Comparison of ENCODE assay signal across 8 cellular contexts in the genomic region with DNA sequence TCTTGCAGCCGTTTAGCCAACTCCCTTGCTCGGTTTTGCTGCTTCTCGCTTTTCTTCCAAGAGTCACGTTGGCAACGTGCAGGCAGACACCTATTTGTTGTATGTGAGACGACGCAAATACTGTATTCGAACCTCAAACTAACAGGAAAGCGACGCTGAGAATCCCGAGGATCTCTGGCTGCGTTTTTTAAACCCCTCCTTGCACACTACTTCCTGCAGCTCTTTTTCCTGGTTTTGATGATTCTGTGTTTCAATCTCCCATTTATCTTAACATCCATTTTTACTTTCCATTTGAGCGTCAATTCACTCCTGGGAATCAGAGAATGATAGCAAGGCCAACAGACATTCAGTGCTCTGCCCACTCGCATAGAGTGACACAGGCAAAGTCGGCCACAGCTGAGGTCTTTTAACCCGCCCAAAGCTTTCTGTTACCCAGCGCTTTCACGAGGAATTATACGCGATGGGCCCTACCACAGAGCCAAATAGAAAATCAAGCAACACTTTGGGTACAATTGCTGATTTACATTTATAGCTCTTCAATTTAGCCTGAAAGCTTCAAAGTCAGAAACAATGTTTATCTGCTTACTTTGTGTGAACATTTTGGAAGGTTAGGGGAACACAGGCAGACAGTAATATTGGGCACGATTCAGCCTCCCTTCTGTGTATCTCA. TPM values are rescaled to one million over a fixed set of nuclear protein-coding genes. Genes with fewer than 3 reads are reported as not detected.
DNase-seq lines count a peak whose midpoint lies in the region; ATAC-seq lines count a peak whose summit lies in the region.

No MANE protein-coding gene starts in this region.

- no peaks in the 10 kb centered on the region for H3K9me3 Mint-ChIP-seq in memory B cell

- H3K4me3 ChIP-seq in adipocyte (ENCODE audit: low read length) (peak overlapping the region; percentile 77), thymus (ENCODE audit: low read length) (no peak overlapping the region)

- H3K4me1 ChIP-seq in adipocyte (ENCODE audit: control insufficient read depth, insufficient read depth, low read length) (peaks cover 35% of the 10 kb centered on the region), thymus (ENCODE audit: control insufficient read depth, insufficient read depth, low read length) (no peaks in the 10 kb centered on the region)

- H3K4me1 Mint-ChIP-seq in memory B cell = peaks cover 21% of the 10 kb centered on the region

- peak overlapping the region; percentile 95 for H3K27ac Mint-ChIP-seq in memory B cell

- H3K4me3 Mint-ChIP-seq in memory B cell = peak overlapping the region; percentile 80

- H3K36me3 Mint-ChIP-seq in memory B cell = no peaks in the 10 kb centered on the region

- 75% methylated on average over 21 of the region's 21 CpGs for WGBS in thymus

- ATAC-seq in memory B cell (ENCODE audit: low read depth) = no peak
- ATAC-seq in GM21723 (IDR thresholded peaks at IDR 0.05; ENCODE audit: unreplicated experiment) = no peak

- H3K27me3 ChIP-seq in adipocyte (replicated peaks; ENCODE audit: control insufficient read depth, insufficient read depth, low read length) (no peaks in the 10 kb centered on the region), thymus (ENCODE audit: control insufficient read depth, insufficient read depth) (peaks cover 6% of the 10 kb centered on the region)

- H3K27ac ChIP-seq in thymus (ENCODE audit: low read depth) = peak overlapping the region; percentile 4

- DNase-seq in activated T-cell treated with anti-CD3 and anti-CD28 coated beads for 4 hours = peak; percentile 20
- no peak for DNase-seq in activated T-cell treated with anti-CD3 and anti-CD28 coated beads, Interleukin-2, amount 50 U/mL, for 1 hour
- DNase-seq in adipocyte (ENCODE audit: low read depth) = no peak
- no peak for DNase-seq in memory B cell (ENCODE audit: low spot score in 2 of 2)
- DNase-seq in NCI-H446 (lab: John Stamatoyannopoulos, UW) = no peak
- DNase-seq in HuH-7.5 (ENCODE audit: low spot score) = no peak

- peaks cover 20% of the 10 kb centered on the region for H3K36me3 ChIP-seq in adipocyte (ENCODE audit: control insufficient read depth, insufficient read depth, low read length, severe bottlenecking)
- no peaks in the 10 kb centered on the region for H3K36me3 ChIP-seq in thymus (ENCODE audit: control insufficient read depth, insufficient read depth)

- H3K27me3 Mint-ChIP-seq in memory B cell = no peaks in the 10 kb centered on the region

- H3K9ac ChIP-seq in adipocyte (ENCODE audit: low read length) = peak overlapping the region; percentile 91

- H3K9me3 ChIP-seq in adipocyte (ENCODE audit: control insufficient read depth, low read length) = no peaks in the 10 kb centered on the region
- no peaks in the 10 kb centered on the region for H3K9me3 ChIP-seq in thymus (ENCODE audit: control insufficient read depth)

RNA-seq across cellular contexts. Expression of a gene that starts 1.6 kb away (rescaled TPM):
- polyA plus RNA-seq in thymus = 623 TPM
